ENCODE assay signal across 13 cellular contexts in genomic region chr16:81432899-81433560, GRCh38. TPM values are rescaled to one million over a fixed set of nuclear protein-coding genes. Genes with fewer than 3 reads are reported as not detected.
A peak's percentile ranks its signal among the peaks of the same experiment; 100 is the strongest.
DNase-seq lines count a peak whose midpoint lies in the region; TF ChIP-seq lines count a peak whose summit lies in the region.
"Had no signal": no experiment of that assay in that cellular context is flagged by ENCODE, and none has a peak within 500 bp of the region (broad histone marks: within the 10 kb centered on the region; RNA-seq: fewer than 3 reads in every experiment).

No MANE protein-coding gene starts in this region.

- H3K27ac ChIP-seq in HL-60 (replicated peaks) (peak overlapping the region; percentile 79), OCI-LY1 (ENCODE audit: low read depth, low read length, poor library complexity, severe bottlenecking) (peak overlapping the region; percentile 99)
- H3K27ac ChIP-seq: gastrocnemius medialis had no signal

- no peaks in the 10 kb centered on the region for H3K9me2 ChIP-seq in OCI-LY1 (ENCODE audit: low read depth, low read length)

- no peak overlapping the region for H3K27ac Mint-ChIP-seq in activated naive CD4-positive, alpha-beta T cell treated with anti-CD3 and anti-CD28 coated beads for 36 hours
- H3K27ac Mint-ChIP-seq: activated T-helper 17 cell treated with anti-CD3 and anti-CD28 coated beads, Interleukin-2, amount 50 U/mL, for 72 hours; CD4-positive, CD25-positive, alpha-beta regulatory T cell had no signal

- H3K4me3 Mint-ChIP-seq in activated naive CD4-positive, alpha-beta T cell treated with anti-CD3 and anti-CD28 coated beads for 36 hours = no peak overlapping the region
- H3K4me3 Mint-ChIP-seq: activated T-helper 17 cell treated with anti-CD3 and anti-CD28 coated beads, Interleukin-2, amount 50 U/mL, for 72 hours; CD4-positive, CD25-positive, alpha-beta regulatory T cell had no signal

- TF ChIP-seq CTCF in HL-60 (IDR thresholded peaks at IDR 0.05; ENCODE audit: insufficient read depth, low read length) (no peak), OCI-LY1 (IDR thresholded peaks at IDR 0.05; ENCODE audit: low read length) (no peak), GM10266 (IDR thresholded peaks at IDR 0.05; ENCODE audit: control insufficient read depth, insufficient read depth, low read depth, missing control alignments) (no peak)

- no peaks in the 10 kb centered on the region for H3K9me3 Mint-ChIP-seq in activated naive CD4-positive, alpha-beta T cell treated with anti-CD3 and anti-CD28 coated beads for 36 hours
- H3K9me3 Mint-ChIP-seq: activated T-helper 17 cell treated with anti-CD3 and anti-CD28 coated beads, Interleukin-2, amount 50 U/mL, for 72 hours; CD4-positive, CD25-positive, alpha-beta regulatory T cell had no signal

- intact Hi-C loops in activated naive CD4-positive, alpha-beta T cell treated with anti-CD3 and anti-CD28 coated beads for 36 hours (cut with micrococcal nuclease) = no loop called here

- H3K27me3 ChIP-seq in HL-60 (ENCODE audit: insufficient read depth, poor library complexity, severe bottlenecking) (no peaks in the 10 kb centered on the region), OCI-LY1 (ENCODE audit: insufficient read depth, low read length) (peaks cover 3% of the 10 kb centered on the region; the same call in 1 of the 2 replicates)
- H3K27me3 ChIP-seq: gastrocnemius medialis had no signal

- H3K4me1 Mint-ChIP-seq in activated naive CD4-positive, alpha-beta T cell treated with anti-CD3 and anti-CD28 coated beads for 36 hours (ENCODE audit: low read depth) = no peaks in the 10 kb centered on the region

- H3K36me3 Mint-ChIP-seq in activated naive CD4-positive, alpha-beta T cell treated with anti-CD3 and anti-CD28 coated beads for 36 hours (ENCODE audit: low read depth) = no peaks in the 10 kb centered on the region
- H3K36me3 Mint-ChIP-seq: CD4-positive, CD25-positive, alpha-beta regulatory T cell had no signal

- CTCF ChIA-PET in activated naive CD4-positive, alpha-beta T cell treated with anti-CD3 and anti-CD28 coated beads for 36 hours (lab: Charles Lee) = interaction anchor here (0.6 kb wide), 1 partner anchor 8 kb away, joined by 4 read pairs; no protein-coding TSS in a partner anchor

- H3K27me3 Mint-ChIP-seq in activated naive CD4-positive, alpha-beta T cell treated with anti-CD3 and anti-CD28 coated beads for 36 hours (ENCODE audit: low read depth) = peaks cover 3% of the 10 kb centered on the region
- H3K27me3 Mint-ChIP-seq: activated T-helper 17 cell treated with anti-CD3 and anti-CD28 coated beads, Interleukin-2, amount 50 U/mL, for 72 hours had no signal

- DNase-seq in ELF-1 (ENCODE audit: low read depth, low spot score) (peak; percentile 46), HL-60 (ENCODE audit: low read depth in 1 of 2, low spot score in 1 of 2) (peak in 1 of 2 experiments; percentile 52), myocyte (ENCODE audit: low read depth) (peak; percentile 46), GM10266 (ENCODE audit: extremely low spot score) (no peak), GM19238 (ENCODE audit: insufficient read length, low spot score) (no peak)
- DNase-seq in activated naive CD4-positive, alpha-beta T cell treated with anti-CD3 and anti-CD28 coated beads for 36 hours = no peak
- DNase-seq: activated CD4-positive, alpha-beta T cell treated with anti-CD3 and anti-CD28 coated beads for 48 hours; CD4-positive, CD25-positive, alpha-beta regulatory T cell; effector memory CD4-positive, alpha-beta T cell; gastrocnemius medialis; NCI-H1105 treated with DMSO at 0.1 percent for 48 hours had no signal

- no peaks in the 10 kb centered on the region for H3K79me2 ChIP-seq in OCI-LY1 (ENCODE audit: insufficient read depth, low read length)

- no peaks in the 10 kb centered on the region for H3K36me3 ChIP-seq in OCI-LY1 (ENCODE audit: insufficient read depth, low read length)
- H3K36me3 ChIP-seq: gastrocnemius medialis had no signal

- no peaks in the 10 kb centered on the region for H3K9me3 ChIP-seq in OCI-LY1 (ENCODE audit: low read length)
- H3K9me3 ChIP-seq: gastrocnemius medialis had no signal

- no peaks in the 10 kb centered on the region for H4K20me1 ChIP-seq in OCI-LY1 (ENCODE audit: insufficient read depth, low read length)

- H3K4me2 ChIP-seq in OCI-LY1 (ENCODE audit: low read length) = peak overlapping the region; percentile 59

- H3F3A ChIP-seq in OCI-LY1 (ENCODE audit: insufficient read depth, low read length) = no peaks in the 10 kb centered on the region

- H3K4me3 ChIP-seq in HL-60 (replicated peaks; ENCODE audit: insufficient read depth, low read length) = no peak overlapping the region
- peak overlapping the region; percentile 26 for H3K4me3 ChIP-seq in OCI-LY1 (ENCODE audit: low read depth, low read length, poor library complexity, severe bottlenecking)
- H3K4me3 ChIP-seq: gastrocnemius medialis had no signal

- H3K9ac ChIP-seq in OCI-LY1 (ENCODE audit: low read length) = peak overlapping the region; percentile 71

- no peak overlapping the region for H2AFZ ChIP-seq in OCI-LY1 (ENCODE audit: low read length)

- H3K4me1 ChIP-seq in OCI-LY1 (ENCODE audit: insufficient read depth, low read length, severe bottlenecking) = peaks cover 49% of the 10 kb centered on the region

RNA-seq across cellular contexts. Expression of gene CMIP, which starts 11.6 kb away (rescaled TPM):
- 13.5 and 20.0 TPM in 2 replicates for total RNA-seq in myocyte
- polyA plus RNA-seq in myocyte (2012) = 76.5 TPM
- total RNA-seq in activated naive CD4-positive, alpha-beta T cell treated with anti-CD3 and anti-CD28 coated beads for 36 hours = 10 to 100 TPM; 28.6 to 28.8 TPM

Comparison
In these comparisons a context has a peak if more than half of its experiments do, and no peak if none do; other contexts are left out.
1. DNase-seq: peak in ELF-1 (single experiment) and myocyte (single experiment); none in activated naive CD4-positive, alpha-beta T cell treated with anti-CD3 and anti-CD28 coated beads for 36 hours (single experiment), GM10266 (single experiment) and GM19238 (single experiment).